ENCODE assay signal across 1 cellular context in the genomic region with DNA sequence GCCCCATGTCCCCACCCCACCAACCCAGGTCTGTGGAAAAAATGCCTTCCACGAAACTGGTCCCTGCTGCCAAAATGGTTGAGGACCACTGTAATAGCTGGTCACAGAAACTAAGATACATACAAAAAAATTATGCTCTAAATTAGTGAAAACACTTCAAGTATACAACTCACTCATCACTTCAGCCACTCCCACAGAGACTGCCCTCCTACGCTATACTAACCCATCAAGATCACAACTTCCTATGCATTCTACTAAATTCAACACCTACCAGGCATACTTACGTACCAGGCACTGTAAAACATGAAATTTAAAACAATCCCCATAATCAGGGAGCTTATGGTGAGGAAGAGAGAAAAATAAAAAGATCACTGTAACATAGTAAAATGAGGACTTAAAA.
TF ChIP-seq lines count a peak whose summit lies in the region.

No MANE protein-coding gene starts in this region.

TF ChIP-seq in GM23338, 12 proteins besides CTCF, POLR2A, EP300 and RAD21 (continued from another document):
- no peak for TF ChIP-seq POLR2AphosphoS5 (IDR thresholded peaks at IDR 0.05; ENCODE audit: low read depth)
